Comparison of ENCODE assay signal across 30 cellular contexts in genomic region chrX:48478806-48479205, GRCh38. TPM values are rescaled to one million over a fixed set of nuclear protein-coding genes. Genes with fewer than 3 reads are reported as not detected.
A peak's percentile ranks its signal among the peaks of the same experiment; 100 is the strongest.
DNase-seq lines count a peak whose midpoint lies in the region; ATAC-seq, FAIRE-seq and TF ChIP-seq lines count a peak whose summit lies in the region.
"Had no signal": no experiment of that assay in that cellular context is flagged by ENCODE, and none has a peak within 500 bp of the region (broad histone marks: within the 10 kb centered on the region; RNA-seq: fewer than 3 reads in every experiment).

No MANE protein-coding gene starts in this region.

- no peaks in the 10 kb centered on the region for H3K9me3 ChIP-seq in CD4-positive, alpha-beta T cell (ENCODE audit: control insufficient read depth, low read length)
- H3K9me3 ChIP-seq in small intestine (ENCODE audit: control insufficient read depth, low read depth): no peaks in the 10 kb centered on the region
- H3K9me3 ChIP-seq: gastroesophageal sphincter, spleen, tibial artery, vagina had no signal

- CTCF ChIA-PET in activated CD8-positive, alpha-beta memory T cell treated with anti-CD3 and anti-CD28 coated beads, Interleukin-2, amount 10 ng/mL, durations not matched to agents 7 days and 5 days (lab: Charles Lee): no interaction called here
- CTCF ChIA-PET in CD4-positive, alpha-beta T cell (lab: Charles Lee): no interaction called here
- CTCF ChIA-PET in activated CD4-positive, alpha-beta memory T cell treated with anti-CD3 and anti-CD28 coated beads, Interleukin-2, amount 10 ng/mL, durations not matched to agents 7 days and 5 days (lab: Charles Lee): no interaction called here

- no peak overlapping the region for H3K4me3 Mint-ChIP-seq in activated CD8-positive, alpha-beta memory T cell treated with anti-CD3 and anti-CD28 coated beads, Interleukin-2, amount 10 ng/mL, durations not matched to agents 7 days and 5 days
- no peak overlapping the region for H3K4me3 Mint-ChIP-seq in CD4-positive, alpha-beta T cell
- no peak overlapping the region for H3K4me3 Mint-ChIP-seq in activated CD4-positive, alpha-beta memory T cell treated with anti-CD3 and anti-CD28 coated beads, Interleukin-2, amount 10 ng/mL, durations not matched to agents 7 days and 5 days
- peak overlapping the region; percentile 63 for H3K4me3 Mint-ChIP-seq in endothelial cell (ENCODE audit: unreplicated experiment)
- H3K4me3 Mint-ChIP-seq: HFFc6, neural progenitor cell had no signal

- H3K27me3 ChIP-seq in CD4-positive, alpha-beta T cell (ENCODE audit: control insufficient read depth, insufficient read depth, low read length): no peaks in the 10 kb centered on the region
- H3K27me3 ChIP-seq in small intestine (ENCODE audit: control insufficient read depth in 2 of 2, insufficient read depth in 2 of 2, low read length in 2 of 2): no peaks in the 10 kb centered on the region
- H3K27me3 ChIP-seq: gastroesophageal sphincter, neural progenitor cell, right atrium auricular region, spleen, tibial artery, vagina had no signal

- H3K27me3 Mint-ChIP-seq in activated CD8-positive, alpha-beta memory T cell treated with anti-CD3 and anti-CD28 coated beads, Interleukin-2, amount 10 ng/mL, durations not matched to agents 7 days and 5 days: no peaks in the 10 kb centered on the region
- H3K27me3 Mint-ChIP-seq in CD4-positive, alpha-beta T cell: no peaks in the 10 kb centered on the region
- no peaks in the 10 kb centered on the region for H3K27me3 Mint-ChIP-seq in activated CD4-positive, alpha-beta memory T cell treated with anti-CD3 and anti-CD28 coated beads, Interleukin-2, amount 10 ng/mL, durations not matched to agents 7 days and 5 days
- peaks cover 6% of the 10 kb centered on the region for H3K27me3 Mint-ChIP-seq in endothelial cell (ENCODE audit: unreplicated experiment)

- ATAC-seq in activated CD8-positive, alpha-beta memory T cell treated with anti-CD3 and anti-CD28 coated beads, Interleukin-2, amount 10 ng/mL, durations not matched to agents 7 days and 5 days: no peak
- no peak for ATAC-seq in CD4-positive, alpha-beta T cell (ENCODE audit: poor library complexity)
- no peak for ATAC-seq in GM19328 (IDR thresholded peaks at IDR 0.05; ENCODE audit: unreplicated experiment)
- ATAC-seq: gastroesophageal sphincter had no signal

- H3K4me1 Mint-ChIP-seq in activated CD8-positive, alpha-beta memory T cell treated with anti-CD3 and anti-CD28 coated beads, Interleukin-2, amount 10 ng/mL, durations not matched to agents 7 days and 5 days: peaks cover 33% of the 10 kb centered on the region
- H3K4me1 Mint-ChIP-seq in CD4-positive, alpha-beta T cell (ENCODE audit: low read depth): peaks cover 23% of the 10 kb centered on the region
- H3K4me1 Mint-ChIP-seq in activated CD4-positive, alpha-beta memory T cell treated with anti-CD3 and anti-CD28 coated beads, Interleukin-2, amount 10 ng/mL, durations not matched to agents 7 days and 5 days: peaks cover 37% of the 10 kb centered on the region
- peaks cover 21% of the 10 kb centered on the region for H3K4me1 Mint-ChIP-seq in endothelial cell (ENCODE audit: unreplicated experiment)

- H3K36me3 Mint-ChIP-seq in activated CD8-positive, alpha-beta memory T cell treated with anti-CD3 and anti-CD28 coated beads, Interleukin-2, amount 10 ng/mL, durations not matched to agents 7 days and 5 days: peaks cover 24% of the 10 kb centered on the region
- peaks cover 53% of the 10 kb centered on the region for H3K36me3 Mint-ChIP-seq in CD4-positive, alpha-beta T cell (ENCODE audit: low read depth)
- peaks cover 50% of the 10 kb centered on the region for H3K36me3 Mint-ChIP-seq in activated CD4-positive, alpha-beta memory T cell treated with anti-CD3 and anti-CD28 coated beads, Interleukin-2, amount 10 ng/mL, durations not matched to agents 7 days and 5 days (ENCODE audit: low read depth)
- peaks cover 22% of the 10 kb centered on the region for H3K36me3 Mint-ChIP-seq in endothelial cell (ENCODE audit: low read depth, unreplicated experiment)

- intact Hi-C loops in CD4-positive, alpha-beta T cell (cut with DNase I, micrococcal nuclease): loop anchor here (5.0 to 10.0 kb wide), 5 partner anchors 43 to 824 kb away; partner anchors contain the start of genes EBP (in 2 of the 2), TBC1D25 (in 2 of the 2), ELK1 (in 1 of the 2) and RBM3 (in 1 of the 2)

- H3K9me3 Mint-ChIP-seq in activated CD8-positive, alpha-beta memory T cell treated with anti-CD3 and anti-CD28 coated beads, Interleukin-2, amount 10 ng/mL, durations not matched to agents 7 days and 5 days (ENCODE audit: low read depth): no peaks in the 10 kb centered on the region
- H3K9me3 Mint-ChIP-seq in CD4-positive, alpha-beta T cell: no peaks in the 10 kb centered on the region
- H3K9me3 Mint-ChIP-seq in activated CD4-positive, alpha-beta memory T cell treated with anti-CD3 and anti-CD28 coated beads, Interleukin-2, amount 10 ng/mL, durations not matched to agents 7 days and 5 days: no peaks in the 10 kb centered on the region
- no peaks in the 10 kb centered on the region for H3K9me3 Mint-ChIP-seq in endothelial cell (ENCODE audit: unreplicated experiment)
- H3K9me3 Mint-ChIP-seq: HFFc6 had no signal

- no peaks in the 10 kb centered on the region for H3K4me1 ChIP-seq in small intestine (ENCODE audit: control insufficient read depth in 2 of 2, insufficient read depth in 1 of 2, low read depth in 1 of 2, low read length in 1 of 2)

- TF ChIP-seq CTCF in CD4-positive, alpha-beta T cell (IDR thresholded peaks at IDR 0.05): no peak
- TF ChIP-seq CTCF in endothelial cell (IDR thresholded peaks at IDR 0.05; ENCODE audit: unreplicated experiment): no peak

- no peak for DNase-seq in activated CD8-positive, alpha-beta memory T cell treated with anti-CD3 and anti-CD28 coated beads, Interleukin-2, amount 10 ng/mL, durations not matched to agents 7 days and 5 days
- DNase-seq in activated CD8-positive, alpha-beta memory T cell treated with anti-CD3 and anti-CD28 coated beads, Interleukin-2, amount 50 U/mL, for 48 hours: no peak
- DNase-seq in CD4-positive, alpha-beta T cell: no peak
- no peak for DNase-seq in activated CD4-positive, alpha-beta memory T cell treated with anti-CD3 and anti-CD28 coated beads, Interleukin-2, amount 10 ng/mL, durations not matched to agents 7 days and 5 days
- no peak for DNase-seq in endothelial cell (ENCODE audit: low spot score)
- DNase-seq in small intestine: no peak
- DNase-seq in UCSD-AML1 (lab: John Stamatoyannopoulos, UW; ENCODE audit: unreplicated experiment): no peak
- DNase-seq: activated CD4-positive, alpha-beta T cell treated with anti-CD3 and anti-CD28 coated beads for 48 hours; activated gamma-delta T cell treated with Interleukin-2 at 50 U/mL for 16 hours; amygdala; HFFc6; kidney glomerular epithelial cell; NCI-H1092; NCI-H1694 treated with DMSO at 0.1 percent for 48 hours; NCI-H446 treated with DMSO at 0.1 percent for 48 hours; spleen; stimulated activated CD4-positive, alpha-beta T cell treated with anti-CD3 and anti-CD28 coated beads, Interleukin-2, amount 100 ng/mL, for 24 hours; T1000; tibial artery had no signal

- H3K36me3 ChIP-seq in small intestine (ENCODE audit: control insufficient read depth in 2 of 2, insufficient read depth in 2 of 2, low read length in 2 of 2): peaks cover 0 to 2% of the 10 kb centered on the region in 2 donors
- H3K36me3 ChIP-seq: neural progenitor cell had no signal

- no peak overlapping the region for H3K27ac ChIP-seq in CD4-positive, alpha-beta T cell (ENCODE audit: low read depth, low read length)
- H3K27ac ChIP-seq in small intestine (ENCODE audit: low read depth in 1 of 2, low read length in 1 of 2): no peak overlapping the region
- H3K27ac ChIP-seq: gastroesophageal sphincter, neural progenitor cell, right atrium auricular region, spleen, tibial artery, vagina had no signal

- H3K27ac Mint-ChIP-seq in activated CD8-positive, alpha-beta memory T cell treated with anti-CD3 and anti-CD28 coated beads, Interleukin-2, amount 10 ng/mL, durations not matched to agents 7 days and 5 days: peak overlapping the region; percentile 61
- peak overlapping the region; percentile 14 for H3K27ac Mint-ChIP-seq in CD4-positive, alpha-beta T cell
- H3K27ac Mint-ChIP-seq in activated CD4-positive, alpha-beta memory T cell treated with anti-CD3 and anti-CD28 coated beads, Interleukin-2, amount 10 ng/mL, durations not matched to agents 7 days and 5 days: peak overlapping the region; percentile 26
- no peak overlapping the region for H3K27ac Mint-ChIP-seq in endothelial cell (ENCODE audit: unreplicated experiment)
- H3K27ac Mint-ChIP-seq: HFFc6, neural progenitor cell had no signal

- H3K4me3 ChIP-seq in small intestine (ENCODE audit: low read depth in 1 of 2, low read length in 2 of 2): no peak overlapping the region
- H3K4me3 ChIP-seq: gastroesophageal sphincter, lung, neural progenitor cell, right atrium auricular region, spleen, tibial artery, vagina had no signal

- POLR2A ChIA-PET in CD4-positive, alpha-beta T cell (lab: Charles Lee): no interaction called here
- POLR2A ChIA-PET in activated CD4-positive, alpha-beta memory T cell treated with anti-CD3 and anti-CD28 coated beads, Interleukin-2, amount 10 ng/mL, durations not matched to agents 7 days and 5 days (lab: Charles Lee): interaction anchor here (0.6 to 1.5 kb wide), 2 partner anchors 10 to 92 kb away, joined by 3 to 5 read pairs; no protein-coding TSS in a partner anchor

- 67 to 92% (median 90%) methylated on average over 2 to 5 of the region's 5 CpGs for WGBS in small intestine, 3 donors

- no peak for FAIRE-seq in small intestine (lab: Jason Lieb, UNC)
- FAIRE-seq: bronchial epithelial cell, GM18507, GM19239, H1, RCC 7860 had no signal

RNA-seq across cellular contexts. Expression of gene FTSJ1, which starts 2.8 kb away (rescaled TPM):
- 10 to 100 TPM; 72.7 to 75.4 TPM for total RNA-seq in activated CD8-positive, alpha-beta memory T cell treated with anti-CD3 and anti-CD28 coated beads, Interleukin-2, amount 10 ng/mL, durations not matched to agents 7 days and 5 days
- 10 to 100 TPM; 60.0 to 61.0 TPM for total RNA-seq in CD4-positive, alpha-beta T cell
- 10 to 100 TPM; 57.6 to 60.1 TPM for total RNA-seq in activated CD4-positive, alpha-beta memory T cell treated with anti-CD3 and anti-CD28 coated beads, Interleukin-2, amount 10 ng/mL, durations not matched to agents 7 days and 5 days
- total RNA-seq in endothelial cell (ENCODE audit: unreplicated experiment): 38.4 TPM
- 10 to 100 TPM; 13.4 to 32.9 (median 18.1) TPM for polyA plus RNA-seq in small intestine

RNA-seq across cellular contexts. Expression of gene SLC38A5, which starts 8.7 kb away (rescaled TPM):
- total RNA-seq in activated CD8-positive, alpha-beta memory T cell treated with anti-CD3 and anti-CD28 coated beads, Interleukin-2, amount 10 ng/mL, durations not matched to agents 7 days and 5 days: 100 to 1,000 TPM in 1 of 2 experiments, 10 to 100 TPM in 1; 93.9 to 123 TPM
- total RNA-seq in CD4-positive, alpha-beta T cell: 1 to 10 TPM; 7.0 to 8.3 TPM
- 10 to 100 TPM; 76.4 to 82.4 TPM for total RNA-seq in activated CD4-positive, alpha-beta memory T cell treated with anti-CD3 and anti-CD28 coated beads, Interleukin-2, amount 10 ng/mL, durations not matched to agents 7 days and 5 days
- 21.7 TPM for total RNA-seq in endothelial cell (ENCODE audit: unreplicated experiment)
- 10 to 100 TPM in 1 of 3 donors, 1 to 10 TPM in 2; 2.0 to 77.7 (median 3.5) TPM for polyA plus RNA-seq in small intestine

RNA-seq across cellular contexts. Expression of gene PORCN, which starts 30.0 kb away (rescaled TPM):
- total RNA-seq in activated CD8-positive, alpha-beta memory T cell treated with anti-CD3 and anti-CD28 coated beads, Interleukin-2, amount 10 ng/mL, durations not matched to agents 7 days and 5 days: 10 to 100 TPM; 22.4 to 25.7 TPM
- 10 to 100 TPM; 12.0 to 14.1 TPM for total RNA-seq in CD4-positive, alpha-beta T cell
- 10 to 100 TPM; 26.1 to 29.2 TPM for total RNA-seq in activated CD4-positive, alpha-beta memory T cell treated with anti-CD3 and anti-CD28 coated beads, Interleukin-2, amount 10 ng/mL, durations not matched to agents 7 days and 5 days
- 9.4 TPM for total RNA-seq in endothelial cell (ENCODE audit: unreplicated experiment)
- polyA plus RNA-seq in small intestine: 1 to 10 TPM; 2.0 to 6.4 (median 2.2) TPM

RNA-seq across cellular contexts. Expression of gene EBP, which starts 42.8 kb away (rescaled TPM):
- 100 to 1,000 TPM; 359 to 395 TPM for total RNA-seq in activated CD8-positive, alpha-beta memory T cell treated with anti-CD3 and anti-CD28 coated beads, Interleukin-2, amount 10 ng/mL, durations not matched to agents 7 days and 5 days
- 10 to 100 TPM; 38.1 to 41.1 TPM for total RNA-seq in CD4-positive, alpha-beta T cell
- total RNA-seq in activated CD4-positive, alpha-beta memory T cell treated with anti-CD3 and anti-CD28 coated beads, Interleukin-2, amount 10 ng/mL, durations not matched to agents 7 days and 5 days: 100 to 1,000 TPM; 446 to 461 TPM
- total RNA-seq in endothelial cell (ENCODE audit: unreplicated experiment): 66.0 TPM
- 100 to 1,000 TPM in 2 of 3 donors, 10 to 100 TPM in 1; 92.9 to 298 (median 120) TPM for polyA plus RNA-seq in small intestine
